8 cellular contexts compared by ENCODE assay signal in genomic region chr7:134985894-134986362, GRCh38. TPM values are rescaled to one million over a fixed set of nuclear protein-coding genes. Genes with fewer than 3 reads are reported as not detected.
A peak's percentile ranks its signal among the peaks of the same experiment; 100 is the strongest.
DNase-seq lines count a peak whose midpoint lies in the region; ATAC-seq and TF ChIP-seq lines count a peak whose summit lies in the region.

No MANE protein-coding gene starts in this region.

- no peak for TF ChIP-seq EP300 in sigmoid colon (IDR thresholded peaks at IDR 0.05)

- 46 to 55% methylated on average over 8 of the region's 8 CpGs for WGBS in sigmoid colon, 2 donors

- H3K27me3 ChIP-seq in Caco-2 (replicated peaks; ENCODE audit: control insufficient read depth, insufficient read depth, low read length) = no peaks in the 10 kb centered on the region
- no peaks in the 10 kb centered on the region for H3K27me3 ChIP-seq in MM.1S (replicated peaks; ENCODE audit: insufficient read depth, low read length)
- no peaks in the 10 kb centered on the region for H3K27me3 ChIP-seq in sigmoid colon

- H3K4me1 Mint-ChIP-seq in Caco-2 (ENCODE audit: low read depth, unreplicated experiment) = peaks cover 14% of the 10 kb centered on the region

- H3K36me3 ChIP-seq in Caco-2 (ENCODE audit: control insufficient read depth, insufficient read depth, low read length) (no peaks in the 10 kb centered on the region), MM.1S (replicated peaks; ENCODE audit: insufficient read depth, low read length) (no peaks in the 10 kb centered on the region), sigmoid colon (no peaks in the 10 kb centered on the region)

- ATAC-seq in GM21528 (IDR thresholded peaks at IDR 0.05; ENCODE audit: low FRiP score, unreplicated experiment) (peak; percentile 41), HG03565 (IDR thresholded peaks at IDR 0.05; ENCODE audit: unreplicated experiment) (no peak)

- H3F3A ChIP-seq in MM.1S (ENCODE audit: insufficient read depth, low read length) = 0 out of 2 replicates have a peak, but pooled peaks cover 4% of the 10 kb centered on the region

- H3K9me3 Mint-ChIP-seq in Caco-2 (ENCODE audit: unreplicated experiment) = no peaks in the 10 kb centered on the region

- H3K9ac ChIP-seq in MM.1S (ENCODE audit: low read length) = peak overlapping the region; percentile 93

- no peak for TF ChIP-seq POLR2A in sigmoid colon (IDR thresholded peaks at IDR 0.05)

- TF ChIP-seq CTCF in Caco-2 (IDR thresholded peaks at IDR 0.05; ENCODE audit: insufficient read depth in 1 of 2, low read depth in 1 of 2, low read length in 1 of 2, severe bottlenecking in 1 of 2, unreplicated experiment in 1 of 2) = peak in 1 of 2 experiments; percentile 40
- TF ChIP-seq CTCF in MM.1S (IDR thresholded peaks at IDR 0.05; ENCODE audit: low read length) = no peak
- TF ChIP-seq CTCF in sigmoid colon (IDR thresholded peaks at IDR 0.05) = no peak

- H3K27ac ChIP-seq in MM.1S (ENCODE audit: low read length) (peak overlapping the region; percentile 78; the same call in 1 of the 2 replicates), epithelial cell of prostate (peak overlapping the region; percentile 63), sigmoid colon (peak overlapping the region; percentile 89 to 93 (median 92))

- H3K4me3 ChIP-seq in Caco-2 (ENCODE audit: low read depth, low read length) (peak overlapping the region; percentile 81), MM.1S (ENCODE audit: low read length) (peak overlapping the region; percentile 88), sigmoid colon (peak overlapping the region; percentile 63 to 83 (median 73))

- H4K20me1 ChIP-seq in MM.1S (ENCODE audit: insufficient read depth, low read length) = no peaks in the 10 kb centered on the region

- H3K4me1 ChIP-seq in Caco-2 (peaks cover 28% of the 10 kb centered on the region), MM.1S (ENCODE audit: low read length) (peaks cover 15% of the 10 kb centered on the region), sigmoid colon (peaks cover 0 to 18% (median 11%) of the 10 kb centered on the region in 4 donors)

- H3K4me2 ChIP-seq in MM.1S (ENCODE audit: low read depth, low read length) = peak overlapping the region; percentile 91

- intact Hi-C loops in Caco-2 (cut with micrococcal nuclease; ENCODE audit: unreplicated experiment) (loop anchor here (1.0 kb wide), 3 partner anchors 161 to 340 kb away; partner anchors contain the start of genes BPGM and CYREN), sigmoid colon (cut with DNase I) (loop anchor here (2.0 kb wide), 3 partner anchors 161 to 297 kb away; partner anchors contain the start of gene CALD1)

- peak overlapping the region; percentile 100 for H3K27ac Mint-ChIP-seq in Caco-2 (ENCODE audit: unreplicated experiment)

- BruUV-seq in Caco-2 (replicated peaks; lab: Mats Ljungman, UMichigan) = TSS peak; percentile 84

- CTCF ChIA-PET in Caco-2 (lab: Charles Lee) = interaction anchor here (0.6 to 1.5 kb wide), 8 partner anchors 9 to 299 kb away, joined by 3 to 8 read pairs (median 3); partner anchors contain the start of genes CYREN and TMEM140

- peaks cover 35% of the 10 kb centered on the region for H3K36me3 Mint-ChIP-seq in Caco-2 (ENCODE audit: insufficient read depth, unreplicated experiment)

- POLR2A ChIA-PET in Caco-2 (lab: Charles Lee) = interaction anchor here (0.8 kb wide), 1 partner anchor 162 kb away, joined by 4 read pairs; the partner anchor contains the start of gene TMEM140

- H3K27me3 Mint-ChIP-seq in Caco-2 (ENCODE audit: insufficient read depth, unreplicated experiment) = no peaks in the 10 kb centered on the region

- no peaks in the 10 kb centered on the region for H3K9me3 ChIP-seq in Caco-2
- H3K9me3 ChIP-seq in MM.1S (replicated peaks; ENCODE audit: insufficient read depth, low read length) = no peaks in the 10 kb centered on the region
- H3K9me3 ChIP-seq in sigmoid colon = no peaks in the 10 kb centered on the region

- peak overlapping the region; percentile 99 for H3K4me3 Mint-ChIP-seq in Caco-2 (ENCODE audit: unreplicated experiment)

- DNase-seq in Caco-2 (no peak), MM.1S (no peak), epithelial cell of prostate (ENCODE audit: low read depth, low spot score) (no peak), sigmoid colon (no peak), GM19240 (ENCODE audit: insufficient read length, low spot score) (no peak), NCI-H2196 (lab: John Stamatoyannopoulos, UW; ENCODE audit: unreplicated experiment) (no peak)

- H3K9me2 ChIP-seq in MM.1S (replicated peaks; ENCODE audit: insufficient read depth, low read length) = no peaks in the 10 kb centered on the region; the same call in 1 of the 2 replicates

- peak overlapping the region; percentile 86 for H2AFZ ChIP-seq in MM.1S (ENCODE audit: low read length)

- peaks cover 19% of the 10 kb centered on the region for H3K79me2 ChIP-seq in MM.1S (ENCODE audit: low read length)

RNA-seq across cellular contexts. Expression of gene AGBL3, which starts 0.4 kb away (rescaled TPM):
- total RNA-seq in Caco-2 (2022) (5.3 and 6.1 TPM in 2 replicates), sigmoid colon (1 to 10 TPM in 3 of 4 donors, under 1 TPM in 1; 0.95 to 3.1 (median 1.1) TPM)
- under 1 TPM; 0.23 to 0.93 (median 0.60) TPM for polyA plus RNA-seq in sigmoid colon
